Comparison of ENCODE assay signal across 16 cellular contexts in the genomic region with DNA sequence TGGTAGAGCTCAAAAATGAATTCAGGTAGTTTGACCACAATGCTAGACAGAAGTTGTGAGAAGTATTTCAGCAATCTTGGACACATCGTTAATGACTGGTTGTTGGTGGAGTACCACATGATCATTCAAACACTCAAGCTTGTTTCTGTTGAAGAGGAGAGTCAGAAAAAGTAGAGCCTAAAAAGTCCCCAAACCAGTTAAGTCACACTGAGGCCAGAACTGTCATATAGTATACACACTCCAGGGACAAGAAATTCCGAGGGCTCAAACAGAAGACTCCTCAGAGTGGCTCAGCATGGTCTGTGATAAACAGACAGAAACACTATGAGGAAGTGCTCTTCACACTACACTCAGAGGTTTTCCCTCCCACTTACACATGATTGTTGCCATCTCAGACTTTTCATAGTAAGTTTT. TPM values are rescaled to one million over a fixed set of nuclear protein-coding genes. Genes with fewer than 3 reads are reported as not detected.
DNase-seq lines count a peak whose midpoint lies in the region; ATAC-seq and TF ChIP-seq lines count a peak whose summit lies in the region.
"Had no signal": no experiment of that assay in that cellular context is flagged by ENCODE, and none has a peak within 500 bp of the region (broad histone marks: within the 10 kb centered on the region; RNA-seq: fewer than 3 reads in every experiment).

No MANE protein-coding gene starts in this region.

- no peaks in the 10 kb centered on the region for H3K27me3 ChIP-seq in CD8-positive, alpha-beta T cell (ENCODE audit: insufficient read depth, low read length)
- H3K27me3 ChIP-seq in lung (ENCODE audit: control insufficient read depth, insufficient read depth): no peaks in the 10 kb centered on the region
- no peaks in the 10 kb centered on the region for H3K27me3 ChIP-seq in Caco-2 (replicated peaks; ENCODE audit: control insufficient read depth, insufficient read depth, low read length)

- H3K27me3 Mint-ChIP-seq in CD8-positive, alpha-beta T cell (ENCODE audit: low read depth): no peaks in the 10 kb centered on the region
- H3K27me3 Mint-ChIP-seq in IgD-negative memory B cell: no peaks in the 10 kb centered on the region
- no peaks in the 10 kb centered on the region for H3K27me3 Mint-ChIP-seq in Caco-2 (ENCODE audit: insufficient read depth, unreplicated experiment)
- H3K27me3 Mint-ChIP-seq: naive B cell had no signal

- H3K9me3 ChIP-seq in CD8-positive, alpha-beta T cell (ENCODE audit: low read length): no peaks in the 10 kb centered on the region
- H3K9me3 ChIP-seq in lung (ENCODE audit: control insufficient read depth in 2 of 2, insufficient read depth in 1 of 2, low read length in 1 of 2) (no peaks in the 10 kb centered on the region), Caco-2 (no peaks in the 10 kb centered on the region)

- no peak overlapping the region for H3K27ac ChIP-seq in CD8-positive, alpha-beta T cell (ENCODE audit: low read depth, low read length)
- H3K27ac ChIP-seq in VCaP (peak overlapping the region; percentile 18; the same call in 1 of the 2 replicates), lung (ENCODE audit: low read depth in 1 of 2, low read length in 1 of 2) (no peak overlapping the region)
- H3K27ac ChIP-seq: KMS-11 had no signal

- peaks cover 35% of the 10 kb centered on the region for H3K36me3 Mint-ChIP-seq in CD8-positive, alpha-beta T cell
- H3K36me3 Mint-ChIP-seq in IgD-negative memory B cell (peaks cover 3% of the 10 kb centered on the region), Caco-2 (ENCODE audit: insufficient read depth, unreplicated experiment) (peaks cover 6% of the 10 kb centered on the region)

- peaks cover 37% of the 10 kb centered on the region for H3K4me1 ChIP-seq in CD8-positive, alpha-beta T cell (ENCODE audit: insufficient read depth, low read length)
- H3K4me1 ChIP-seq in lung (ENCODE audit: control insufficient read depth in 2 of 2, insufficient read depth in 2 of 2, low read length in 2 of 2) (peaks cover 5 to 24% of the 10 kb centered on the region in 2 donors), Caco-2 (peaks cover 6% of the 10 kb centered on the region; the same call in 1 of the 2 replicates)

- WGBS in lung, 2 donors: 40 to 48% methylated on average over 2 of the region's 2 CpGs

- H3K4me1 Mint-ChIP-seq in CD8-positive, alpha-beta T cell (ENCODE audit: low read depth): peaks cover 80% of the 10 kb centered on the region
- H3K4me1 Mint-ChIP-seq in IgD-negative memory B cell (peaks cover 49 to 59% (median 54%) of the 10 kb centered on the region in 3 donors), Caco-2 (ENCODE audit: low read depth, unreplicated experiment) (peaks cover 20% of the 10 kb centered on the region)

- DNase-seq in CD8-positive, alpha-beta T cell: no peak
- DNase-seq in lung (ENCODE audit: low spot score): no peak
- no peak for DNase-seq in Caco-2
- no peak for DNase-seq in nucleus accumbens (lab: John Stamatoyannopoulos, UW)
- DNase-seq: activated CD4-positive, alpha-beta T cell treated with anti-CD3 and anti-CD28 coated beads for 4 hours; H9; left ventricle myocardium superior; naive B cell; NCI-H1694; NCI-H524; retina had no signal

- ATAC-seq in CD8-positive, alpha-beta T cell: peak; percentile 13
- peak; percentile 53 for ATAC-seq in lung (ENCODE audit: insufficient read depth, low FRiP score)
- ATAC-seq in HG03095 (IDR thresholded peaks at IDR 0.05; ENCODE audit: unreplicated experiment): no peak
- ATAC-seq in GM18858 (IDR thresholded peaks at IDR 0.05; ENCODE audit: unreplicated experiment): no peak
- ATAC-seq: left ventricle myocardium superior had no signal

- H3K4me3 ChIP-seq in CD8-positive, alpha-beta T cell (ENCODE audit: low read depth, low read length): no peak overlapping the region
- no peak overlapping the region for H3K4me3 ChIP-seq in lung
- H3K4me3 ChIP-seq in Caco-2 (ENCODE audit: low read depth, low read length): no peak overlapping the region

- CTCF ChIA-PET in CD8-positive, alpha-beta T cell (lab: Charles Lee): interaction anchor here (1.0 kb wide), 1 partner anchor 77 kb away, joined by 4 read pairs; no protein-coding TSS in a partner anchor
- CTCF ChIA-PET in Caco-2 (lab: Charles Lee): no interaction called here

- POLR2A ChIA-PET in CD8-positive, alpha-beta T cell (lab: Charles Lee): interaction anchor here (1.5 kb wide), 1 partner anchor 16 kb away, joined by 3 read pairs; no protein-coding TSS in a partner anchor
- POLR2A ChIA-PET in Caco-2 (lab: Charles Lee): no interaction called here

- no peaks in the 10 kb centered on the region for H3K9me3 Mint-ChIP-seq in CD8-positive, alpha-beta T cell
- H3K9me3 Mint-ChIP-seq in IgD-negative memory B cell (no peaks in the 10 kb centered on the region), Caco-2 (ENCODE audit: unreplicated experiment) (no peaks in the 10 kb centered on the region)
- H3K9me3 Mint-ChIP-seq: H9, naive B cell had no signal

- intact Hi-C loops in CD8-positive, alpha-beta T cell (cut with DNase I, micrococcal nuclease): no loop called here
- intact Hi-C loops in Caco-2 (cut with micrococcal nuclease; ENCODE audit: unreplicated experiment): loop anchor here (5.0 kb wide), 1 partner anchor 38 kb away; no protein-coding TSS in a partner anchor

- no peak overlapping the region for H3K27ac Mint-ChIP-seq in CD8-positive, alpha-beta T cell
- H3K27ac Mint-ChIP-seq in IgD-negative memory B cell: peak overlapping the region in 2 of 3 donors; percentile 51 to 61
- no peak overlapping the region for H3K27ac Mint-ChIP-seq in Caco-2 (ENCODE audit: unreplicated experiment)

- peak overlapping the region; percentile 3 for H3K4me3 Mint-ChIP-seq in CD8-positive, alpha-beta T cell
- H3K4me3 Mint-ChIP-seq in IgD-negative memory B cell (peak overlapping the region in 3 of 4 donors; percentile 24 to 75 (median 69)), Caco-2 (ENCODE audit: unreplicated experiment) (no peak overlapping the region)
- H3K4me3 Mint-ChIP-seq: H9 had no signal

- no peak for TF ChIP-seq CTCF in CD8-positive, alpha-beta T cell (IDR thresholded peaks at IDR 0.05)
- no peak for TF ChIP-seq CTCF in VCaP (conservative IDR thresholded peaks at IDR 0.05)
- no peak for TF ChIP-seq CTCF in lung (IDR thresholded peaks at IDR 0.05; ENCODE audit: control extremely low read depth, extremely low read depth)
- TF ChIP-seq CTCF in Caco-2 (IDR thresholded peaks at IDR 0.05; ENCODE audit: insufficient read depth in 1 of 2, low read depth in 1 of 2, low read length in 1 of 2, severe bottlenecking in 1 of 2, unreplicated experiment in 1 of 2): no peak

- no TSS peak for BruUV-seq in Caco-2 (replicated peaks; lab: Mats Ljungman, UMichigan)

- H3K36me3 ChIP-seq in CD8-positive, alpha-beta T cell (ENCODE audit: insufficient read depth, low read length): no peaks in the 10 kb centered on the region
- H3K36me3 ChIP-seq in lung (ENCODE audit: control insufficient read depth in 2 of 2, insufficient read depth in 2 of 2, low read length in 2 of 2) (no peaks in the 10 kb centered on the region), Caco-2 (ENCODE audit: control insufficient read depth, insufficient read depth, low read length) (no peaks in the 10 kb centered on the region)

RNA-seq across cellular contexts. Expression of a gene that starts 5.8 kb away (rescaled TPM):
- 10 to 100 TPM; 50.4 to 50.7 TPM for total RNA-seq in CD8-positive, alpha-beta T cell
- polyA plus RNA-seq in IgD-negative memory B cell: 28.0 TPM
- total RNA-seq in lung: 100 to 1,000 TPM in 1 of 2 donors, 10 to 100 TPM in 1; 26.7 to 102 TPM
- 10 to 100 TPM in 1 of 2 donors, 1 to 10 TPM in 1; 9.5 to 10.8 TPM for polyA plus RNA-seq in lung
- 28.7 and 30.4 TPM in 2 replicates for total RNA-seq in Caco-2 (2022)

Comparison
In these comparisons a context has a peak if more than half of its experiments do, and no peak if none do; other contexts are left out.
1. ATAC-seq: peak in CD8-positive, alpha-beta T cell (single experiment) and lung (single experiment); none in HG03095 (single experiment) and GM18858 (single experiment).
2. H3K27ac Mint-ChIP-seq: peak in IgD-negative memory B cell (2 of 3); none in CD8-positive, alpha-beta T cell (single experiment) and Caco-2 (single experiment).